In the genomic region with DNA sequence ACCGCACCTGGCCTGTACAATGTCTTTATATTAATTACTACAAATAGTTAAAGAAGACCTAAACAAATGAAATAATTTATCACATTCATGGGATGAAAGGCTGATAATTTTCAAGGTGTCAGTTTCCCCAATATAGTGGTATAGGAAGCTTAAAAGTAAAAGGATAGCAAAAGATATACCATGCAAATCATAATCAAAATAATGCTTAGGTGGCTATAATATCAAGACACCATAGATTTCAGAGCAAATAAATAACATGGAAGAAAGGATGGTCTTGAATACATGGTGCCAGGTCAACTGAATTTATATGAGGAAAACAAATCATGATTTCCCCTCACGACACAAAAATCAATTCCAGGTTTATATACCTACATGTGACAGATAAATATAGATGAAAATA, we compare ENCODE assay signal across 33 cellular contexts.
"Had no signal": no experiment of that assay in that cellular context is flagged by ENCODE, and none has a peak within 500 bp of the region (broad histone marks: within the 10 kb centered on the region; RNA-seq: fewer than 3 reads in every experiment).

No MANE protein-coding gene starts in this region.

- H3K4me3 ChIP-seq: adrenal gland, body of pancreas, breast epithelium had no signal

- ATAC-seq: activated CD8-positive, alpha-beta T cell treated with anti-CD3 and anti-CD28 coated beads for 36 hours; activated naive CD4-positive, alpha-beta T cell treated with anti-CD3 and anti-CD28 coated beads, Interleukin-2, amount 50 U/mL, for 72 hours; activated T-cell treated with anti-CD3 and anti-CD28 coated beads, Interleukin-2, amount 50 U/mL, for 4 hours; activated T-cell treated with anti-CD3 and anti-CD28 coated beads, Interleukin-2, amount 50 U/mL, for 72 hours; activated T-helper 17 cell treated with anti-CD3 and anti-CD28 coated beads, Interleukin-2, amount 50 U/mL, for 72 hours; body of pancreas had no signal

- H3K27me3 ChIP-seq: adrenal gland, body of pancreas, brain microvascular endothelial cell, breast epithelium had no signal

- H3K4me1 ChIP-seq: breast epithelium had no signal

- FAIRE-seq: astrocyte, colon, TTC549 had no signal

- DNase-seq: activated B cell treated with CpG ODN at 0.5 μM for 24 hours; activated CD4-positive, alpha-beta memory T cell treated with anti-CD3 and anti-CD28 coated beads for 36 hours; activated CD4-positive, alpha-beta T cell treated with anti-CD3 and anti-CD28 coated beads for 4 hours; activated CD4-positive, alpha-beta T cell treated with anti-CD3 and anti-CD28 coated beads, Interleukin-2, amount 10 ng/mL, durations not matched to agents 24 days and 14 days; activated CD4-positive, alpha-beta T cell treated with anti-CD3 and anti-CD28 coated beads, Interleukin-2, amount 50 U/mL, for 1 hour; activated CD4-positive, alpha-beta T cell treated with anti-CD3 and anti-CD28 coated beads, Interleukin-2, amount 50 U/mL, for 4 hours; activated CD4-positive, CD25-positive, alpha-beta regulatory T cell treated with anti-CD3 and anti-CD28 coated beads, Interleukin-2, amount 50 U/mL, for 72 hours; activated CD8-positive, alpha-beta memory T cell treated with anti-CD3 and anti-CD28 coated beads, Interleukin-2, amount 50 U/mL, for 4 hours; activated CD8-positive, alpha-beta T cell treated with anti-CD3 and anti-CD28 coated beads for 36 hours; activated effector memory CD4-positive, alpha-beta T cell treated with anti-CD3 and anti-CD28 coated beads, Interleukin-2, amount 50 U/mL, for 16 hours; activated gamma-delta T cell treated with Interleukin-2 at 50 U/mL for 16 hours; activated naive CD4-positive, alpha-beta T cell; activated naive CD4-positive, alpha-beta T cell treated with anti-CD3 and anti-CD28 coated beads for 36 hours; activated naive CD8-positive, alpha-beta T cell treated with anti-CD3 and anti-CD28 coated beads for 36 hours; activated T-cell treated with anti-CD3 and anti-CD28 coated beads for 4 hours; activated T-cell treated with anti-CD3 and anti-CD28 coated beads, Interleukin-2, amount 50 U/mL, for 1 hour; activated T-cell treated with anti-CD3 and anti-CD28 coated beads, Interleukin-2, amount 50 U/mL, for 4 hours; activated T-cell treated with anti-CD3 and anti-CD28 coated beads, Interleukin-2, amount 50 U/mL, for 72 hours; adrenal gland; amniotic stem cell; aorta; body of pancreas; brain microvascular endothelial cell; central memory CD4-positive, alpha-beta T cell; T-helper 2 cell; T-helper 9 cell had no signal

- H3K27ac ChIP-seq: adrenal gland, body of pancreas, brain microvascular endothelial cell, breast epithelium, VCaP had no signal
